In the genomic region with DNA sequence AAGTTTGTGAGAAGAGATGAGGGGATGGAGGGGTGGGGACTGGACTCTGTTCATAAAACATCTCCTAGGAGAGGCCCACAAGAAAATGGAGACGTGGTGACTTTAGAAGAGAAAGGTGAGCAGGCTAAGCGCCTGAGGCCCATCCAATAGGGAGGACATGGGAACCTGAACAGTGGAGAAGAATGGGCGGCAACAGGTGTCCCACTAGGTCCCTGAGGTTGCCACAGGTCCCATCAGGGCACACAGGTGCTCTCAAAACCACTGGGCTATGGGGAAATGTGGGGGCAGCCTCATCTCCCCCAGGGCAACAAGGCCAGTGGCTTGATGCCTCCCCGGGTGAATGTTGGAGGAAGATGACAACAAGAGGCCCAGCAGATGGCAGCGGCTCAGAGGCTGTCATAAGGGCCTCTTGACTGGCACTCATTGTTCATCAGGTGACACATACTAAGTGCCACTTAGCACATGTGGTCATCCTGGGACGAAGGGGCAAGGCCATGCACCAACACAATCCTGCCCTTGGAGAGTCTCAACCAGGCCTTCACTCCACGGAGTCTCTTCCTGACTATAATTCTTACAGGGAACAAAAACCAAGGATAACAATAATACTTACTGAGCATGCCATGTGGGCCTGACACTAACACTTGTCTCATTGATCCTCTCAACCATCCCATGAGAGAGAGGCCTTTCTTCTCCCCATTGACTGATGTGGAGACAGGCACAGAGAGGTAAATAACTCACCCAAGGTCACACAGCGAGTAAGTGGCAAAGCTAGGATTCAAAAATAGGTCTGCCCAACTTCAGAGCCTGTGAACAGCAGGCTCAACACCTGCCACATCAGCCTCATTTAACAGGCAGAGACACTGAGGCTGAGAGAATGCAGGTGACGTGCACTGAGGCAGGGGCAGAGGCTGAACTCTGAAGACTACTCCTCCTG, we compare ENCODE assay signal across 8 cellular contexts. TPM values are rescaled to one million over a fixed set of nuclear protein-coding genes. Genes with fewer than 3 reads are reported as not detected.
DNase-seq lines count a peak whose midpoint lies in the region; ATAC-seq, FAIRE-seq and TF ChIP-seq lines count a peak whose summit lies in the region.

No MANE protein-coding gene starts in this region.

- TF ChIP-seq RAD21 in A549 (conservative IDR thresholded peaks at IDR 0.05 in 1 of 2, IDR thresholded peaks at IDR 0.05 in 1 of 2): peak; percentile 35 to 55; a peak in 3 of 5 replicates

- ATAC-seq in A549: peak; percentile 25 to 53; a peak in 4 of 6 replicates
- ATAC-seq in stimulated activated memory B cell treated with anti-CD40 and anti-IgM and Interleukin-4, amounts not matched to agents 10 μg/mL and 1 μg/mL and 100 μg/mL, for 72 hours: peak; percentile 64
- ATAC-seq in HG03108 (IDR thresholded peaks at IDR 0.05; ENCODE audit: unreplicated experiment): no peak
- ATAC-seq in GM18511 (IDR thresholded peaks at IDR 0.05; ENCODE audit: unreplicated experiment): no peak

- no peaks in the 10 kb centered on the region for H3K9me3 Mint-ChIP-seq in H9
- no peaks in the 10 kb centered on the region for H3K9me3 Mint-ChIP-seq in stimulated activated memory B cell treated with anti-CD40 and anti-IgM and Interleukin-4, amounts not matched to agents 10 μg/mL and 1 μg/mL and 100 μg/mL, for 72 hours

- H3K23me2 ChIP-seq in H9 (ENCODE audit: insufficient read length, low read depth, low read length, poor library complexity, severe bottlenecking): no peaks in the 10 kb centered on the region

- H3K4ac ChIP-seq in H9 (ENCODE audit: low read depth, low read length): no peak overlapping the region; the same call in 1 of the 2 replicates

- H3K4me2 ChIP-seq in A549: no peak overlapping the region
- H3K4me2 ChIP-seq in H9 (ENCODE audit: insufficient read depth, insufficient read length, low read length): no peak overlapping the region

- peaks cover 76% of the 10 kb centered on the region for H3K4me1 ChIP-seq in A549
- H3K4me1 ChIP-seq in H9 (ENCODE audit: insufficient read depth, low read length): peaks cover 7% of the 10 kb centered on the region; the same call in 1 of the 2 replicates
- H3K4me1 ChIP-seq in right atrium auricular region: peaks cover 0 to 85% of the 10 kb centered on the region in 2 donors

- peak overlapping the region; percentile 56 to 74 for H3K27ac ChIP-seq in A549
- H3K27ac ChIP-seq in H9 (ENCODE audit: insufficient read length, low read depth, low read length): no peak overlapping the region
- peak overlapping the region; percentile 70 to 86 for H3K27ac ChIP-seq in right atrium auricular region

- H2BK5ac ChIP-seq in H9 (ENCODE audit: insufficient read length, low read length): no peak overlapping the region

- no peak overlapping the region for H4K5ac ChIP-seq in H9 (ENCODE audit: insufficient read length, low read depth, low read length)

- peak in 1 of 2 experiments; percentile 63 for DNase-seq in A549 (ENCODE audit: low read depth in 1 of 2, low spot score in 1 of 2)
- no peak for DNase-seq in H9
- DNase-seq in UCSD-AML1 (lab: John Stamatoyannopoulos, UW; ENCODE audit: unreplicated experiment): peak; percentile 42
- DNase-seq in right atrium auricular region (ENCODE audit: low spot score): no peak
- DNase-seq in AG20443 (ENCODE audit: low spot score): no peak

- TF ChIP-seq CTCF in A549 (IDR thresholded peaks at IDR 0.05) (peak; percentile 28), H9 (conservative IDR thresholded peaks at IDR 0.05) (no peak), right atrium auricular region (IDR thresholded peaks at IDR 0.05) (no peak)

- FAIRE-seq in A549 (lab: Jason Lieb, UNC): no peak

- TF ChIP-seq EP300 in A549 (IDR thresholded peaks at IDR 0.05): no peak

- H3K9me3 ChIP-seq in A549 (no peaks in the 10 kb centered on the region), H9 (ENCODE audit: control insufficient read depth, low read depth, low read length) (no peaks in the 10 kb centered on the region), right atrium auricular region (no peaks in the 10 kb centered on the region)

- no peaks in the 10 kb centered on the region for H3K36me3 Mint-ChIP-seq in H9 (ENCODE audit: insufficient read depth in 1 of 3, low read depth in 3 of 3)
- no peaks in the 10 kb centered on the region for H3K36me3 Mint-ChIP-seq in stimulated activated memory B cell treated with anti-CD40 and anti-IgM and Interleukin-4, amounts not matched to agents 10 μg/mL and 1 μg/mL and 100 μg/mL, for 72 hours

- CTCF ChIA-PET in A549 (lab: Yijun Ruan, JAX): interaction anchor here (1.1 to 8.8 kb wide), 9 partner anchors 12 to 83 kb away, joined by 3 to 50 read pairs (median 7); no protein-coding TSS in a partner anchor

- H3K23ac ChIP-seq in H9 (ENCODE audit: insufficient read length, low read depth, low read length): no peak overlapping the region

- H3K36me3 ChIP-seq in right atrium auricular region: no peaks in the 10 kb centered on the region

- no peak overlapping the region for H3T11ph ChIP-seq in H9 (ENCODE audit: low read length)

- no peaks in the 10 kb centered on the region for H3K79me1 ChIP-seq in H9 (ENCODE audit: insufficient read depth, low read depth, low read length, poor library complexity, severe bottlenecking)

- H3K9ac ChIP-seq in H9 (ENCODE audit: extremely low read depth, insufficient read length, low read length): no peak overlapping the region

- no peak overlapping the region for H2AK5ac ChIP-seq in H9 (ENCODE audit: insufficient read length, low read length)

- H3K18ac ChIP-seq in H9 (ENCODE audit: insufficient read length, low read depth, low read length): peak overlapping the region; percentile 22

- H2BK120ac ChIP-seq in H9 (ENCODE audit: low read depth, low read length, poor library complexity, severe bottlenecking): no peak overlapping the region

- H2BK20ac ChIP-seq in H9 (ENCODE audit: low read depth, low read length, poor library complexity, severe bottlenecking): peak overlapping the region; percentile 76

- H3K79me2 ChIP-seq in H9 (ENCODE audit: insufficient read depth, low read length): no peaks in the 10 kb centered on the region

- H3K27me3 ChIP-seq in H9 (ENCODE audit: insufficient read depth, low read length) (no peaks in the 10 kb centered on the region), right atrium auricular region (no peaks in the 10 kb centered on the region)

- H3K27ac Mint-ChIP-seq in H9: peak overlapping the region; percentile 32 to 87 (median 74); a peak in 5 of 7 replicates
- no peak overlapping the region for H3K27ac Mint-ChIP-seq in stimulated activated memory B cell treated with anti-CD40 and anti-IgM and Interleukin-4, amounts not matched to agents 10 μg/mL and 1 μg/mL and 100 μg/mL, for 72 hours

- peaks cover 12% of the 10 kb centered on the region for H3K27me3 Mint-ChIP-seq in H9 (ENCODE audit: low read depth)
- peaks cover 40% of the 10 kb centered on the region for H3K27me3 Mint-ChIP-seq in stimulated activated memory B cell treated with anti-CD40 and anti-IgM and Interleukin-4, amounts not matched to agents 10 μg/mL and 1 μg/mL and 100 μg/mL, for 72 hours

- no peak overlapping the region for H3K4me3 Mint-ChIP-seq in H9
- H3K4me3 Mint-ChIP-seq in stimulated activated memory B cell treated with anti-CD40 and anti-IgM and Interleukin-4, amounts not matched to agents 10 μg/mL and 1 μg/mL and 100 μg/mL, for 72 hours: no peak overlapping the region

- no peak overlapping the region for H3K56ac ChIP-seq in H9 (ENCODE audit: insufficient read length, low read depth, low read length)

- POLR2A ChIA-PET in A549 (lab: Yijun Ruan, JAX): interaction anchor here (0.8 to 1.2 kb wide), 3 partner anchors 14 to 30 kb away, joined by 3 read pairs; no protein-coding TSS in a partner anchor

- no peak overlapping the region for H4K8ac ChIP-seq in H9 (replicated peaks; ENCODE audit: insufficient read length, low read depth, low read length)

- H2BK12ac ChIP-seq in H9 (ENCODE audit: insufficient read length, low read depth, low read length): peak overlapping the region; percentile 39

- peak overlapping the region; percentile 30 for H4K91ac ChIP-seq in H9 (ENCODE audit: insufficient read length, low read depth, low read length)

- peaks cover 59 to 74% of the 10 kb centered on the region in 2 experiments for H3K4me1 Mint-ChIP-seq in H9
- H3K4me1 Mint-ChIP-seq in stimulated activated memory B cell treated with anti-CD40 and anti-IgM and Interleukin-4, amounts not matched to agents 10 μg/mL and 1 μg/mL and 100 μg/mL, for 72 hours: no peaks in the 10 kb centered on the region

- H3K14ac ChIP-seq in H9 (ENCODE audit: insufficient read depth, low read length): peak overlapping the region; percentile 4; the same call in 1 of the 2 replicates

- H3K4me3 ChIP-seq in A549: no peak overlapping the region
- no peak overlapping the region for H3K4me3 ChIP-seq in right atrium auricular region

- no peak overlapping the region for H2AFZ ChIP-seq in H9 (ENCODE audit: low read length)

- TF ChIP-seq POLR2A in A549 (IDR thresholded peaks at IDR 0.05; ENCODE audit: low read length): no peak

- 82% methylated on average over 9 of the region's 9 CpGs for WGBS in A549 (ENCODE audit: missing lambda C conversion rate)
- WGBS in H9 (ENCODE audit: extremely low coverage, insufficient read length, low lambda C conversion rate): no CpG with 5 or more reads among the region's 9 CpGs

- H2BK15ac ChIP-seq in H9 (ENCODE audit: low read depth, low read length): no peak overlapping the region

- H4K20me1 ChIP-seq in H9 (ENCODE audit: control insufficient read depth, insufficient read depth, insufficient read length): no peaks in the 10 kb centered on the region

TF ChIP-seq in A549, 52 proteins besides CTCF, POLR2A, EP300 and RAD21 (continues in another document):
- TF ChIP-seq ZSCAN20 (CRISPR knock-in tag; IDR thresholded peaks at IDR 0.05): no peak
- no peak for TF ChIP-seq BHLHE40 (IDR thresholded peaks at IDR 0.05; ENCODE audit: low read depth, low read length)
- TF ChIP-seq CHD4 (IDR thresholded peaks at IDR 0.05; ENCODE audit: borderline replicate concordance): no peak
- peak; percentile 93 for TF ChIP-seq KDM1A (IDR thresholded peaks at IDR 0.05; ENCODE audit: low read depth)
- TF ChIP-seq RNF2 (IDR thresholded peaks at IDR 0.05; ENCODE audit: borderline replicate concordance, low read depth): no peak
- TF ChIP-seq HOXB5 (CRISPR knock-in tag; IDR thresholded peaks at IDR 0.05): no peak
- TF ChIP-seq FOXS1 (CRISPR knock-in tag; IDR thresholded peaks at IDR 0.05): no peak
- TF ChIP-seq NFE2L2 (conservative IDR thresholded peaks at IDR 0.05; ENCODE audit: low read length): no peak
- TF ChIP-seq PHF8 (IDR thresholded peaks at IDR 0.05; ENCODE audit: borderline replicate concordance, low read depth): no peak
- no peak for TF ChIP-seq CBX2 (IDR thresholded peaks at IDR 0.05; ENCODE audit: borderline replicate concordance, low read depth)
- TF ChIP-seq TP53 (CRISPR knock-in tag; IDR thresholded peaks at IDR 0.05): no peak

RNA-seq across cellular contexts. Expression of a gene that starts 38.0 kb away (rescaled TPM):
- polyA plus RNA-seq in A549 (2011; rRNA removed): 44.3 and 54.8 TPM in 2 replicates
- 47.9 and 48.0 TPM in 2 replicates for polyA plus RNA-seq in A549 (2012; cell fraction: cytosol; rRNA removed)
- 222 and 260 TPM in 2 replicates for polyA plus RNA-seq in A549 (2012; cell fraction: nucleus; rRNA removed)
- 70.7 to 103 TPM (median 90.6 TPM) in 3 replicates for polyA plus RNA-seq in A549 (2017; fragmentation: RNase III; extraction: RNeasy Plus Mini Kit Qiagen cat#74134 plus additional on column Dnase treatment)
- 20.1 and 41.6 TPM in 2 replicates for polyA minus RNA-seq in A549 (2011; rRNA and poly(A)+ RNA removed)
- total RNA-seq in H9 (2021): 6.5 and 7.3 TPM in 2 replicates
- total RNA-seq in right atrium auricular region: 10 to 100 TPM; 32.5 to 33.3 TPM

Comparison
In these comparisons a context has a peak if more than half of its experiments do, and no peak if none do; other contexts are left out.
1. ATAC-seq: peak in A549 (2 of 2) and stimulated activated memory B cell treated with anti-CD40 and anti-IgM and Interleukin-4, amounts not matched to agents 10 μg/mL and 1 μg/mL and 100 μg/mL, for 72 hours (single experiment); none in HG03108 (single experiment) and GM18511 (single experiment).